ENCODE assay signal across 1 cellular context in the genomic region with DNA sequence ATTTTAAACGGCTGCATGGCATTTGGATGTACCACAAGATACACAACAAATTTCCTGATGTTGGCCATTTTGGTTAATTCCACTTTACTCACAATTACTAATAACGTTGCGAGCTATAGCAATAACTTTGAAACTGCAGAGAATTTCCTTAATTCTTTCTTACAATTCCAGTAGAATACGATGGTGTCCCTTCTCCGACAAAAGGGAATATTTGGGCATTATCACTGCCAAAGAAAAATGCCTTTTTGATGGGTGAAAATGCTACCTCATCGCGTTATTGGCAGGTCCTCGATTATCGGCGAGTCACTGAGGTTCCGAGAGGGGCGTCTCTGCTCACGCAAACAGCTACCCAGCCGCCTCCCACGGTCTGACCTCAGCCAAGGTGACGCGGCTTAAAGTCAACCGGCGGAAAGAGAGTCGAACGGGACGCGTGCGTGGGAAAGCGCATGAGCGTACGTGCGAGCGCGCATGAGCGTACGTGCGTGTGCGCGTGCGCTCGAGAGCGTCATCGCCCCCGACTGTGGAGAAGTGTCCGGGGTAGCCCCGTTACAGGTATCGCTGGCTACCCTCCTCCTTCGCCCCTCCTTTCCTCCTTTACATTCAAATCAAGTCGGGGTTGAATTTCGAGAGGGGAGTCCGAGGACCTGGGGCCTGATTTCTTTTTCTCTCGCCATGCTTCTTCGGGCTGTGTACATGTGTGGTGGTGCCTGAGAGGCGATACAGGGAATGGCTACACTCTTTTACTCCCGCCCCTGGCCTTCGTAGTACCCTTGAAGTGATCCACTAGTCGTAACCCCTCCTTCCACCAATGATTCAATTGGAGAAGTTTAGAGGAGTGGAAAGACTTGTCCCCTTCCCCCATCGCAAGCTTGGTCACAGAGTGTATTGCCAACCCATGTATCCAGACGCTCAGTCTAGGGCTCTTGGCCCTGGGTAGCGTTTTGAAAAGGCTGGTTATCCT.
TF ChIP-seq lines count a peak whose summit lies in the region.

A gene (plus strand): TSS at position 495 of the 961 bp plus-strand sequence. CDS start 931 bp downstream, outside the sequence.

TF ChIP-seq in GM23338, 12 proteins besides CTCF, POLR2A, EP300 and RAD21:
- TF ChIP-seq CREB1 (CRISPR knock-in tag; IDR thresholded peaks at IDR 0.05; ENCODE audit: low read depth) (peak; percentile 86), EZH2phosphoT487 (IDR thresholded peaks at IDR 0.05; ENCODE audit: unreplicated experiment) (no peak), POLR2AphosphoS5 (IDR thresholded peaks at IDR 0.05; ENCODE audit: low read depth) (peak; percentile 25; the same call in 1 of the 2 replicates)
- TF ChIP-seq, protein P1, sequence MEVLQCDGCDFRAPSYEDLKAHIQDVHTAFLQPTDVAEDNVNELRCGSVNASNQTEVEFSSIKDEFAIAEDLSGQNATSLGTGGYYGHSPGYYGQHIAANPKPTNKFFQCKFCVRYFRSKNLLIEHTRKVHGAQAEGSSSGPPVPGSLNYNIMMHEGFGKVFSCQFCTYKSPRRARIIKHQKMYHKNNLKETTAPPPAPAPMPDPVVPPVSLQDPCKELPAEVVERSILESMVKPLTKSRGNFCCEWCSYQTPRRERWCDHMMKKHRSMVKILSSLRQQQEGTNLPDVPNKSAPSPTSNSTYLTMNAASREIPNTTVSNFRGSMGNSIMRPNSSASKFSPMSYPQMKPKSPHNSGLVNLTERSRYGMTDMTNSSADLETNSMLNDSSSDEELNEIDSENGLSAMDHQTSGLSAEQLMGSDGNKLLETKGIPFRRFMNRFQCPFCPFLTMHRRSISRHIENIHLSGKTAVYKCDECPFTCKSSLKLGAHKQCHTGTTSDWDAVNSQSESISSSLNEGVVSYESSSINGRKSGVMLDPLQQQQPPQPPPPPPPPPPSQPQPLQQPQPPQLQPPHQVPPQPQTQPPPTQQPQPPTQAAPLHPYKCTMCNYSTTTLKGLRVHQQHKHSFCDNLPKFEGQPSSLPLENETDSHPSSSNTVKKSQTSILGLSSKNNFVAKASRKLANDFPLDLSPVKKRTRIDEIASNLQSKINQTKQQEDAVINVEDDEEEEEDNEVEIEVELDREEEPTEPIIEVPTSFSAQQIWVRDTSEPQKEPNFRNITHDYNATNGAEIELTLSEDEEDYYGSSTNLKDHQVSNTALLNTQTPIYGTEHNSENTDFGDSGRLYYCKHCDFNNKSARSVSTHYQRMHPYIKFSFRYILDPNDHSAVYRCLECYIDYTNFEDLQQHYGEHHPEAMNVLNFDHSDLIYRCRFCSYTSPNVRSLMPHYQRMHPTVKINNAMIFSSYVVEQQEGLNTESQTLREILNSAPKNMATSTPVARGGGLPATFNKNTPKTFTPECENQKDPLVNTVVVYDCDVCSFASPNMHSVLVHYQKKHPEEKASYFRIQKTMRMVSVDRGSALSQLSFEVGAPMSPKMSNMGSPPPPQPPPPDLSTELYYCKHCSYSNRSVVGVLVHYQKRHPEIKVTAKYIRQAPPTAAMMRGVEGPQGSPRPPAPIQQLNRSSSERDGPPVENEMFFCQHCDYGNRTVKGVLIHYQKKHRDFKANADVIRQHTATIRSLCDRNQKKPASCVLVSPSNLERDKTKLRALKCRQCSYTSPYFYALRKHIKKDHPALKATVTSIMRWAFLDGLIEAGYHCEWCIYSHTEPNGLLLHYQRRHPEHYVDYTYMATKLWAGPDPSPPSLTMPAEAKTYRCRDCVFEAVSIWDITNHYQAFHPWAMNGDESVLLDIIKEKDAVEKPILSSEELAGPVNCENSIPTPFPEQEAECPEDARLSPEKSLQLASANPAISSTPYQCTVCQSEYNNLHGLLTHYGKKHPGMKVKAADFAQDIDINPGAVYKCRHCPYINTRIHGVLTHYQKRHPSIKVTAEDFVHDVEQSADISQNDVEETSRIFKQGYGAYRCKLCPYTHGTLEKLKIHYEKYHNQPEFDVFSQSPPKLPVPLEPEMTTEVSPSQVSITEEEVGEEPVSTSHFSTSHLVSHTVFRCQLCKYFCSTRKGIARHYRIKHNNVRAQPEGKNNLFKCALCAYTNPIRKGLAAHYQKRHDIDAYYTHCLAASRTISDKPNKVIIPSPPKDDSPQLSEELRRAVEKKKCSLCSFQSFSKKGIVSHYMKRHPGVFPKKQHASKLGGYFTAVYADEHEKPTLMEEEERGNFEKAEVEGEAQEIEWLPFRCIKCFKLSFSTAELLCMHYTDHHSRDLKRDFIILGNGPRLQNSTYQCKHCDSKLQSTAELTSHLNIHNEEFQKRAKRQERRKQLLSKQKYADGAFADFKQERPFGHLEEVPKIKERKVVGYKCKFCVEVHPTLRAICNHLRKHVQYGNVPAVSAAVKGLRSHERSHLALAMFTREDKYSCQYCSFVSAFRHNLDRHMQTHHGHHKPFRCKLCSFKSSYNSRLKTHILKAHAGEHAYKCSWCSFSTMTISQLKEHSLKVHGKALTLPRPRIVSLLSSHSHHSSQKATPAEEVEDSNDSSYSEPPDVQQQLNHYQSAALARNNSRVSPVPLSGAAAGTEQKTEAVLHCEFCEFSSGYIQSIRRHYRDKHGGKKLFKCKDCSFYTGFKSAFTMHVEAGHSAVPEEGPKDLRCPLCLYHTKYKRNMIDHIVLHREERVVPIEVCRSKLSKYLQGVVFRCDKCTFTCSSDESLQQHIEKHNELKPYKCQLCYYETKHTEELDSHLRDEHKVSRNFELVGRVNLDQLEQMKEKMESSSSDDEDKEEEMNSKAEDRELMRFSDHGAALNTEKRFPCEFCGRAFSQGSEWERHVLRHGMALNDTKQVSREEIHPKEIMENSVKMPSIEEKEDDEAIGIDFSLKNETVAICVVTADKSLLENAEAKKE (CRISPR knock-in tag; IDR thresholded peaks at IDR 0.05): no peak
TF ChIP-seq in GM23338: peak in this region for 2.
